8 cellular contexts compared by ENCODE assay signal in genomic region chr1:53238197-53239155, GRCh38. TPM values are rescaled to one million over a fixed set of nuclear protein-coding genes. Genes with fewer than 3 reads are reported as not detected.
DNase-seq lines count a peak whose midpoint lies in the region; ATAC-seq lines count a peak whose summit lies in the region.

MAGOH (minus strand) TSS chr1:53238518; CDS start chr1:53238448, 70 bp downstream.

- peaks cover 28% of the 10 kb centered on the region for H3K4me1 Mint-ChIP-seq in activated CD8-positive, alpha-beta memory T cell treated with anti-CD3 and anti-CD28 coated beads, Interleukin-2, amount 10 ng/mL, durations not matched to agents 7 days and 5 days

- H4K8ac ChIP-seq in mesendoderm (ENCODE audit: low read depth, low read length): peak within 1 kb of the TSS; percentile 29

- H2BK120ac ChIP-seq in mesendoderm (ENCODE audit: low read depth, low read length): no peak within 1 kb of the TSS

- CTCF ChIA-PET in activated CD8-positive, alpha-beta memory T cell treated with anti-CD3 and anti-CD28 coated beads, Interleukin-2, amount 10 ng/mL, durations not matched to agents 7 days and 5 days (lab: Charles Lee): interaction anchor here (1.1 to 1.3 kb wide), 2 partner anchors 88 to 155 kb away, joined by 3 to 5 read pairs; no protein-coding TSS in a partner anchor

- peaks cover 16% of the 10 kb centered on the region for H3K79me2 ChIP-seq in mesendoderm (ENCODE audit: control insufficient read depth, insufficient read depth, low read length)

- peak within 1 kb of the TSS; percentile 84 for H3K4me3 ChIP-seq in NT2/D1 (ENCODE audit: insufficient read length, low read depth)
- peak within 1 kb of the TSS; percentile 98 for H3K4me3 ChIP-seq in endocrine pancreas (ENCODE audit: control insufficient read depth, insufficient read depth, low read length)
- peak within 1 kb of the TSS; percentile 94 for H3K4me3 ChIP-seq in mesendoderm (ENCODE audit: low read length)

- H3K56ac ChIP-seq in mesendoderm (ENCODE audit: low read length): peak within 1 kb of the TSS; percentile 96

- H2BK5ac ChIP-seq in mesendoderm (ENCODE audit: low read length): peak within 1 kb of the TSS; percentile 51

- peak within 1 kb of the TSS; percentile 92 for H3K4me2 ChIP-seq in mesendoderm (ENCODE audit: low read length)

- H3K27me3 ChIP-seq in NT2/D1 (ENCODE audit: insufficient read depth, insufficient read length): peaks cover 3% of the 10 kb centered on the region
- H3K27me3 ChIP-seq in endocrine pancreas (ENCODE audit: control insufficient read depth, insufficient read depth, low read length): no peaks in the 10 kb centered on the region
- H3K27me3 ChIP-seq in mesendoderm (ENCODE audit: insufficient read depth, low read length, poor library complexity): no peaks in the 10 kb centered on the region

- H3K4me1 ChIP-seq in NT2/D1 (ENCODE audit: insufficient read depth, insufficient read length): no peaks in the 10 kb centered on the region
- H3K4me1 ChIP-seq in endocrine pancreas (ENCODE audit: control insufficient read depth, insufficient read depth, low read length): no peaks in the 10 kb centered on the region
- no peaks in the 10 kb centered on the region for H3K4me1 ChIP-seq in mesendoderm (ENCODE audit: control insufficient read depth, low read depth, low read length)

- H3K9me3 ChIP-seq in NT2/D1 (ENCODE audit: insufficient read depth, low read length) (no peaks in the 10 kb centered on the region), endocrine pancreas (ENCODE audit: control insufficient read depth, low read length) (no peaks in the 10 kb centered on the region)

- H3K36me3 Mint-ChIP-seq in activated CD8-positive, alpha-beta memory T cell treated with anti-CD3 and anti-CD28 coated beads, Interleukin-2, amount 10 ng/mL, durations not matched to agents 7 days and 5 days: peaks cover 17% of the 10 kb centered on the region

- peak within 1 kb of the TSS; percentile 97 for H3K9ac ChIP-seq in NT2/D1 (ENCODE audit: insufficient read length, low read depth)
- peak within 1 kb of the TSS; percentile 94 for H3K9ac ChIP-seq in endocrine pancreas (ENCODE audit: control insufficient read depth, insufficient read depth, low read length)
- H3K9ac ChIP-seq in mesendoderm (ENCODE audit: low read length): peak within 1 kb of the TSS; percentile 91

- H3K27ac Mint-ChIP-seq in activated CD8-positive, alpha-beta memory T cell treated with anti-CD3 and anti-CD28 coated beads, Interleukin-2, amount 10 ng/mL, durations not matched to agents 7 days and 5 days: peak within 1 kb of the TSS; percentile 96

- H3K27ac ChIP-seq in mesendoderm (ENCODE audit: low read depth, low read length): peak within 1 kb of the TSS; percentile 19

- H3K23ac ChIP-seq in mesendoderm (ENCODE audit: low read length): no peak within 1 kb of the TSS

- ATAC-seq in GM21381 (IDR thresholded peaks at IDR 0.05; ENCODE audit: unreplicated experiment): peak; percentile 93
- ATAC-seq in activated CD8-positive, alpha-beta memory T cell treated with anti-CD3 and anti-CD28 coated beads, Interleukin-2, amount 10 ng/mL, durations not matched to agents 7 days and 5 days: peak; percentile 99

- DNase-seq in COR-L47 (lab: John Stamatoyannopoulos, UW) (peak; percentile 84), HUDEP-2 (lab: John Stamatoyannopoulos, UW; ENCODE audit: unreplicated experiment in 76 of 76) (peak; percentile 13 to 95 (median 87)), NT2/D1 (ENCODE audit: low read depth, low spot score) (peak; percentile 99), mesendoderm (peak; percentile 98)
- DNase-seq in activated CD8-positive, alpha-beta memory T cell treated with anti-CD3 and anti-CD28 coated beads, Interleukin-2, amount 10 ng/mL, durations not matched to agents 7 days and 5 days: peak; percentile 97
- DNase-seq in stimulated activated CD8-positive, alpha-beta memory T cell treated with anti-CD3 and anti-CD28 coated beads, Interleukin-15, amount 100 ng/mL, for 1 hour (ENCODE audit: low read depth): peak; percentile 93

- peak within 1 kb of the TSS; percentile 33 for H3K18ac ChIP-seq in mesendoderm (ENCODE audit: low read length)

- peak within 1 kb of the TSS; percentile 96 for H3K4me3 Mint-ChIP-seq in activated CD8-positive, alpha-beta memory T cell treated with anti-CD3 and anti-CD28 coated beads, Interleukin-2, amount 10 ng/mL, durations not matched to agents 7 days and 5 days

- WGBS in mesendoderm (ENCODE audit: extremely low coverage, insufficient coverage, low lambda C conversion rate): no CpG with 5 or more reads among the region's 64 CpGs

- H4K5ac ChIP-seq in mesendoderm (ENCODE audit: low read length): peak within 1 kb of the TSS; percentile 59

- H3K27me3 Mint-ChIP-seq in activated CD8-positive, alpha-beta memory T cell treated with anti-CD3 and anti-CD28 coated beads, Interleukin-2, amount 10 ng/mL, durations not matched to agents 7 days and 5 days: no peaks in the 10 kb centered on the region

- H3K4ac ChIP-seq in mesendoderm (ENCODE audit: low read depth, low read length): peak within 1 kb of the TSS; percentile 98

- no peaks in the 10 kb centered on the region for H3K9me3 Mint-ChIP-seq in activated CD8-positive, alpha-beta memory T cell treated with anti-CD3 and anti-CD28 coated beads, Interleukin-2, amount 10 ng/mL, durations not matched to agents 7 days and 5 days (ENCODE audit: low read depth)

- H2AK5ac ChIP-seq in mesendoderm (ENCODE audit: low read length): peak within 1 kb of the TSS; percentile 37

- H3K79me1 ChIP-seq in mesendoderm (ENCODE audit: low read length): peaks cover 15% of the 10 kb centered on the region

- no peak within 1 kb of the TSS for H2BK15ac ChIP-seq in mesendoderm (replicated peaks; ENCODE audit: low read depth)

- H3K36me3 ChIP-seq in NT2/D1 (ENCODE audit: insufficient read depth, insufficient read length, low read length): peaks cover 33% of the 10 kb centered on the region
- no peaks in the 10 kb centered on the region for H3K36me3 ChIP-seq in endocrine pancreas (ENCODE audit: control insufficient read depth, insufficient read depth, low read length)
- H3K36me3 ChIP-seq in mesendoderm (ENCODE audit: control insufficient read depth, insufficient read depth, low read length): no peaks in the 10 kb centered on the region

RNA-seq across cellular contexts. Expression of gene MAGOH, which starts in this region (rescaled TPM):
- 10 to 100 TPM; 72.9 to 80.1 TPM for total RNA-seq in activated CD8-positive, alpha-beta memory T cell treated with anti-CD3 and anti-CD28 coated beads, Interleukin-2, amount 10 ng/mL, durations not matched to agents 7 days and 5 days
- polyA plus RNA-seq in mesendoderm (2013, experiment 1 of 2): 159 TPM
- 156 TPM for polyA plus RNA-seq in mesendoderm (2013, experiment 2 of 2)

Comparison
In these comparisons a context has a peak if more than half of its experiments do, and no peak if none do; other contexts are left out.
1. Peak in every context shown above with its lines: DNase-seq, ATAC-seq, H3K4me3 ChIP-seq and H3K27ac ChIP-seq.